Comparison of ENCODE assay signal across 8 cellular contexts in genomic region chr3:127590593-127591477, GRCh38. TPM values are rescaled to one million over a fixed set of nuclear protein-coding genes. Genes with fewer than 3 reads are reported as not detected.
DNase-seq lines count a peak whose midpoint lies in the region; ATAC-seq and TF ChIP-seq lines count a peak whose summit lies in the region.

Gene TPRA1, minus strand, starts transcription at chr3:127590733. Its CDS starts 10,587 bp downstream, at chr3:127580146.

- H3K27ac Mint-ChIP-seq in activated naive CD8-positive, alpha-beta T cell = peak within 1 kb of the TSS; percentile 98
- H3K27ac Mint-ChIP-seq in glutamatergic neuron (ENCODE audit: unreplicated experiment) = peak within 1 kb of the TSS; percentile 98

- peaks cover 2% of the 10 kb centered on the region for H3K36me3 Mint-ChIP-seq in activated naive CD8-positive, alpha-beta T cell
- H3K36me3 Mint-ChIP-seq in glutamatergic neuron (ENCODE audit: unreplicated experiment) = no peaks in the 10 kb centered on the region

- peak within 1 kb of the TSS; percentile 97 for H3K4me2 ChIP-seq in osteoblast (ENCODE audit: insufficient read depth, low read length)

- H3K4me3 ChIP-seq in GM12864 (ENCODE audit: low read depth, low read length) = peak within 1 kb of the TSS; percentile 77
- H3K4me3 ChIP-seq in osteoblast (ENCODE audit: insufficient read depth, low read length) = peak within 1 kb of the TSS; percentile 91
- H3K4me3 ChIP-seq in thoracic aorta = peak within 1 kb of the TSS; percentile 89

- H3K4me1 Mint-ChIP-seq in activated naive CD8-positive, alpha-beta T cell (ENCODE audit: low read depth) = peaks cover 34% of the 10 kb centered on the region
- H3K4me1 Mint-ChIP-seq in glutamatergic neuron (ENCODE audit: low read depth, unreplicated experiment) = peaks cover 8% of the 10 kb centered on the region

- H3K27me3 ChIP-seq in osteoblast (ENCODE audit: insufficient read depth, low read length) (no peaks in the 10 kb centered on the region), thoracic aorta (replicated peaks; ENCODE audit: insufficient read depth) (no peaks in the 10 kb centered on the region)

- H3K36me3 ChIP-seq in osteoblast (ENCODE audit: insufficient read depth, low read length) (no peaks in the 10 kb centered on the region), thoracic aorta (no peaks in the 10 kb centered on the region)

- no peaks in the 10 kb centered on the region for H3K27me3 Mint-ChIP-seq in activated naive CD8-positive, alpha-beta T cell
- H3K27me3 Mint-ChIP-seq in glutamatergic neuron (ENCODE audit: unreplicated experiment) = peaks cover 12% of the 10 kb centered on the region

- peak within 1 kb of the TSS; percentile 90 for H3K27ac ChIP-seq in osteoblast (ENCODE audit: low read depth, low read length)
- H3K27ac ChIP-seq in thoracic aorta = peak within 1 kb of the TSS; percentile 88 to 90

- H3K9me3 ChIP-seq in osteoblast (ENCODE audit: low read depth, low read length) (no peaks in the 10 kb centered on the region), thoracic aorta (no peaks in the 10 kb centered on the region)

- ATAC-seq in HG02610 (IDR thresholded peaks at IDR 0.05; ENCODE audit: unreplicated experiment) (peak; percentile 74), thoracic aorta (ENCODE audit: insufficient number of reproducible peaks, low FRiP score, low read depth) (peak; percentile 96)

- peak within 1 kb of the TSS; percentile 95 for H2AFZ ChIP-seq in osteoblast (ENCODE audit: low read length)

- TF ChIP-seq CTCF in GM12864 (IDR thresholded peaks at IDR 0.05; ENCODE audit: low read depth, low read length, missing control alignments) = peak; percentile 27
- no peak for TF ChIP-seq CTCF in glutamatergic neuron (IDR thresholded peaks at IDR 0.05; ENCODE audit: partially characterized antibody, unreplicated experiment)
- no peak for TF ChIP-seq CTCF in osteoblast (IDR thresholded peaks at IDR 0.05; ENCODE audit: extremely low read depth, low read depth, low read length)
- TF ChIP-seq CTCF in thoracic aorta (IDR thresholded peaks at IDR 0.05) = no peak

- peaks cover 38% of the 10 kb centered on the region for H4K20me1 ChIP-seq in osteoblast (ENCODE audit: insufficient read depth, low read length)

- H3K9me3 Mint-ChIP-seq in activated naive CD8-positive, alpha-beta T cell (ENCODE audit: low read depth) = no peaks in the 10 kb centered on the region
- peaks cover 12% of the 10 kb centered on the region for H3K9me3 Mint-ChIP-seq in glutamatergic neuron (ENCODE audit: unreplicated experiment)

- H3K4me3 Mint-ChIP-seq in activated naive CD8-positive, alpha-beta T cell = peak within 1 kb of the TSS; percentile 94
- peak within 1 kb of the TSS; percentile 97 for H3K4me3 Mint-ChIP-seq in glutamatergic neuron (ENCODE audit: unreplicated experiment)

- H3K79me2 ChIP-seq in osteoblast (ENCODE audit: insufficient read depth, low read length) = peaks cover 43% of the 10 kb centered on the region

- H3K4me1 ChIP-seq in osteoblast (ENCODE audit: insufficient read depth, low read length) = peaks cover 26% of the 10 kb centered on the region
- peaks cover 25 to 41% of the 10 kb centered on the region in 2 donors for H3K4me1 ChIP-seq in thoracic aorta (ENCODE audit: control insufficient read depth in 1 of 2, low read depth in 2 of 2)

- DNase-seq in GM12864 (ENCODE audit: low read depth) (peak; percentile 95), NCI-H1092 (lab: John Stamatoyannopoulos, UW) (peak; percentile 98), SKM-1 treated with dmso at 0.1 percent for 144 hours (lab: John Stamatoyannopoulos, UW; ENCODE audit: unreplicated experiment) (peak; percentile 99), glutamatergic neuron (peak; percentile 81), osteoblast (ENCODE audit: insufficient read length, low spot score, missing footprints) (peak; percentile 100), thoracic aorta (ENCODE audit: low spot score) (peak; percentile 91)

RNA-seq across cellular contexts. Expression of gene TPRA1, which starts in this region (rescaled TPM):
- total RNA-seq in glutamatergic neuron (ENCODE audit: unreplicated experiment) (21.2 TPM), osteoblast (29.5 and 30.4 TPM in 2 replicates), thoracic aorta (10 to 100 TPM; 32.0 to 37.8 TPM)

Comparison
In these comparisons a context has a peak if more than half of its experiments do, and no peak if none do; other contexts are left out.
1. Peak in every context shown above with its lines: DNase-seq, ATAC-seq, H3K4me3 ChIP-seq and H3K27ac ChIP-seq.